8 cellular contexts compared by ENCODE assay signal in the genomic region with DNA sequence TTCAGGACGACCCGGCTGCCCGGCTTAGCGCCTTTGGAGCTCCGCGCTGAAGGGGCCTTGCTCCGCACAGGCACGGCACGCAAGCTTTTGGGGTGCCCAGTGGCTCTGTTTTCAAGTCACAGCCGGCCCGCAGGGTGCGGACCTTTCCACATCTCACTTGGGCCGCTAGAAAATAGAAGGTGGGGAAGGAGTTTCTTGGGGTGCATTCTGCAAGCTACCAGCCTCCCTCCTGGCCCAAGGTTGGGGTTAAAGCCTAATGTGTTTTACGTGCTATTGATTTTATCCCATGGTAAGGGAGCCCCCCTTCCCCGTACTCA. TPM values are rescaled to one million over a fixed set of nuclear protein-coding genes. Genes with fewer than 3 reads are reported as not detected.
DNase-seq lines count a peak whose midpoint lies in the region; ATAC-seq and TF ChIP-seq lines count a peak whose summit lies in the region.

No MANE protein-coding gene starts in this region.

- peak overlapping the region; percentile 83 for H3K4me3 ChIP-seq in astrocyte of the spinal cord (ENCODE audit: low read depth, low read length)
- H3K4me3 ChIP-seq in lower lobe of right lung = peak overlapping the region; percentile 95
- peak overlapping the region; percentile 88 to 100 for H3K4me3 ChIP-seq in aorta (ENCODE audit: low read length in 2 of 2)

- H3K4me1 ChIP-seq in lower lobe of right lung (peaks cover 16% of the 10 kb centered on the region), aorta (ENCODE audit: control insufficient read depth in 1 of 2, insufficient read depth in 2 of 2, low read length in 2 of 2) (peaks cover 0 to 12% of the 10 kb centered on the region in 2 donors)

- 0% methylated on average over 15 of the region's 15 CpGs for WGBS in aorta, 2 donors

- H3K36me3 ChIP-seq in lower lobe of right lung (peaks cover 11% of the 10 kb centered on the region), aorta (ENCODE audit: control insufficient read depth in 1 of 2, insufficient read depth in 2 of 2, low read length in 1 of 2) (peaks cover 0 to 4% of the 10 kb centered on the region in 2 donors)

- no peak for TF ChIP-seq CTCF in astrocyte of the spinal cord (IDR thresholded peaks at IDR 0.05; ENCODE audit: low read depth, low read length)
- no peak for TF ChIP-seq CTCF in lower lobe of right lung (IDR thresholded peaks at IDR 0.05)

- intact Hi-C loops in lower lobe of right lung (cut with DNase I) = no loop called here
- intact Hi-C loops in aorta (cut with DNase I) = loop anchor here (5.0 to 10.0 kb wide), 2 partner anchors 147 to 149 kb away; partner anchors contain the start of gene ZNF133 (in 2 of the 2)

- peak overlapping the region; percentile 94 for H3K27ac ChIP-seq in lower lobe of right lung
- H3K27ac ChIP-seq in aorta (ENCODE audit: low read depth in 1 of 2, low read length in 2 of 2) = peak overlapping the region in 1 of 2 donors; percentile 61

- DNase-seq in astrocyte of the spinal cord (ENCODE audit: low read depth, low spot score) (no peak), lower lobe of right lung (no peak), aorta (no peak), NCI-H774 (lab: John Stamatoyannopoulos, UW) (no peak), NCI-H524 treated with DMSO at 0.1 percent for 48 hours (lab: John Stamatoyannopoulos, UW) (no peak), NCI-H2227 (lab: John Stamatoyannopoulos, UW; ENCODE audit: unreplicated experiment) (no peak)

- ATAC-seq in GM19025 (IDR thresholded peaks at IDR 0.05; ENCODE audit: low read depth, unreplicated experiment) (peak; percentile 32), HG03457 (IDR thresholded peaks at IDR 0.05; ENCODE audit: unreplicated experiment) (peak; percentile 26), lower lobe of right lung (peak in 1 of 2 donors; percentile 64), aorta (ENCODE audit: low FRiP score) (no peak)

- in situ Hi-C loops in astrocyte of the spinal cord (cut with HindIII; ENCODE audit: low sequenced_read_pairs) = no loop called here

- no peaks in the 10 kb centered on the region for H3K27me3 ChIP-seq in lower lobe of right lung (ENCODE audit: low read depth)
- no peaks in the 10 kb centered on the region for H3K27me3 ChIP-seq in aorta (ENCODE audit: control insufficient read depth in 1 of 2, insufficient read depth in 2 of 2, low read length in 1 of 2)

- H3K9me3 ChIP-seq in lower lobe of right lung = no peaks in the 10 kb centered on the region
- no peaks in the 10 kb centered on the region for H3K9me3 ChIP-seq in aorta (ENCODE audit: control insufficient read depth, low read length)

RNA-seq across cellular contexts. Expression of gene KAT14, which starts 0.6 kb away (rescaled TPM):
- total RNA-seq in lower lobe of right lung = 13.5 TPM
- total RNA-seq in aorta = 10 to 100 TPM in 1 of 2 donors, 1 to 10 TPM in 1; 8.3 to 11.8 TPM
- polyA plus RNA-seq in aorta = 1 to 10 TPM; 4.7 to 5.0 TPM

RNA-seq across cellular contexts. Expression of gene PET117, which starts 0.6 kb away (rescaled TPM):
- total RNA-seq in lower lobe of right lung (10.6 TPM), aorta (10 to 100 TPM in 1 of 2 donors, 1 to 10 TPM in 1; 8.0 to 10.6 TPM)
- 10 to 100 TPM in 1 of 2 donors, 1 to 10 TPM in 1; 7.6 to 19.4 TPM for polyA plus RNA-seq in aorta
